In the genomic region with DNA sequence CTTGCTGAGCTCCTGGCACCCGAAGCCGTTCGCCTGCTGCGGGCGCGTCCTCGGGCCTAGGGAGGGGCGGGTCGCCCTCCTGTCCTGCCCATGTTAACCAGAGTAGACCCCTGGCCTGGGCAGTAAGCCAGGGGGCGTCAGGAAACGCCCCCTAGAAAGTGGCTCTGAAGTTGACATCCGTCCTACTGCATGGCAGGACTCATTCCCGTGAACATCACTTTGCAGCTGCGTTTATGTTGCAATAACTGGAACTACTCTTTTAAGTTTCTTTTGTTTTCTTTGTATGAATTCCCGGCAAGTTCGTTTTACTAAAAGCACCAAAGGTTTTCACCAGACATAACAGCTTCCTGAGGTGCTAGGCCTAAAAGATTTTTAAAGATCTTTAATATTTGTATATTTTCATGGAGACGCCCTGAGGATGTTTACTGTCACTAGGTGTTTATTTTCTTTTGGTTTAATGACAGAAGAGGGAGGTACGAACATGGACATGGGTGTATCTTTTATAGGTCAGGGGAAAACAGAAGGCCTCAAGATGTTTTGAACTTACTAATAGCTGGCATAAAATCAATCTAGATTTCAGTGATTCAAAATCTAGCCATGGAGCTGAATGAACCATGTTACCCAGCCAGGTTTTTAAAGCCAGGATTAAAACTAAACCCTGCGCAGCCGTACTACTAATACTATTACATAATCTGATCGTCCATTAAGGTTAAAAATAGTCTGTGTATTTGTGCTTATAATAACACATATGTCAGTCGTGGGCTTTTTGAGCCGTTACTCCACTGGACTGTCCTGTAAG, we compare ENCODE assay signal across 1 cellular context.
TF ChIP-seq lines count a peak whose summit lies in the region.

No MANE protein-coding gene starts in this region.

TF ChIP-seq in K562, 482 proteins besides CTCF, POLR2A, EP300 and RAD21 (continued from another document):
- peak in 1 of 2 experiments; percentile 16 for TF ChIP-seq AFF1 (IDR thresholded peaks at IDR 0.05; ENCODE audit: low read depth in 1 of 2, partially characterized antibody in 2 of 2)
- 0 out of 2 replicates have a peak, but pooled peaks have one; percentile 53 for TF ChIP-seq MEF2A (IDR thresholded peaks at IDR 0.05; ENCODE audit: control insufficient read depth, low read depth, low read length)
- peak; percentile 91 for TF ChIP-seq CEBPB (tag; IDR thresholded peaks at IDR 0.05)
- TF ChIP-seq FOXK2 (conservative IDR thresholded peaks at IDR 0.05 in 1 of 2, IDR thresholded peaks at IDR 0.05 in 1 of 2; ENCODE audit: low read depth in 2 of 2): 0 out of 4 replicates have a peak, but pooled peaks of 1 of the 2 experiments have one; percentile 4
- TF ChIP-seq, protein P1, sequence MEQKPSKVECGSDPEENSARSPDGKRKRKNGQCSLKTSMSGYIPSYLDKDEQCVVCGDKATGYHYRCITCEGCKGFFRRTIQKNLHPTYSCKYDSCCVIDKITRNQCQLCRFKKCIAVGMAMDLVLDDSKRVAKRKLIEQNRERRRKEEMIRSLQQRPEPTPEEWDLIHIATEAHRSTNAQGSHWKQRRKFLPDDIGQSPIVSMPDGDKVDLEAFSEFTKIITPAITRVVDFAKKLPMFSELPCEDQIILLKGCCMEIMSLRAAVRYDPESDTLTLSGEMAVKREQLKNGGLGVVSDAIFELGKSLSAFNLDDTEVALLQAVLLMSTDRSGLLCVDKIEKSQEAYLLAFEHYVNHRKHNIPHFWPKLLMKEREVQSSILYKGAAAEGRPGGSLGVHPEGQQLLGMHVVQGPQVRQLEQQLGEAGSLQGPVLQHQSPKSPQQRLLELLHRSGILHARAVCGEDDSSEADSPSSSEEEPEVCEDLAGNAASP (IDR thresholded peaks at IDR 0.05): no peak
- no peak for TF ChIP-seq TFAP4 (CRISPR knock-in tag; IDR thresholded peaks at IDR 0.05; ENCODE audit: borderline replicate concordance)
- TF ChIP-seq NBN (IDR thresholded peaks at IDR 0.05; ENCODE audit: low read depth): 0 out of 2 replicates have a peak, but pooled peaks have one; percentile 3
- TF ChIP-seq MYC (IDR thresholded peaks at IDR 0.05; ENCODE audit: low read depth, low read length): no peak
- no peak; the same call in 1 of the 2 replicates for TF ChIP-seq MYC (CRISPR knock-in tag; IDR thresholded peaks at IDR 0.05; ENCODE audit: borderline replicate concordance, low read depth)
- TF ChIP-seq, protein P2, sequence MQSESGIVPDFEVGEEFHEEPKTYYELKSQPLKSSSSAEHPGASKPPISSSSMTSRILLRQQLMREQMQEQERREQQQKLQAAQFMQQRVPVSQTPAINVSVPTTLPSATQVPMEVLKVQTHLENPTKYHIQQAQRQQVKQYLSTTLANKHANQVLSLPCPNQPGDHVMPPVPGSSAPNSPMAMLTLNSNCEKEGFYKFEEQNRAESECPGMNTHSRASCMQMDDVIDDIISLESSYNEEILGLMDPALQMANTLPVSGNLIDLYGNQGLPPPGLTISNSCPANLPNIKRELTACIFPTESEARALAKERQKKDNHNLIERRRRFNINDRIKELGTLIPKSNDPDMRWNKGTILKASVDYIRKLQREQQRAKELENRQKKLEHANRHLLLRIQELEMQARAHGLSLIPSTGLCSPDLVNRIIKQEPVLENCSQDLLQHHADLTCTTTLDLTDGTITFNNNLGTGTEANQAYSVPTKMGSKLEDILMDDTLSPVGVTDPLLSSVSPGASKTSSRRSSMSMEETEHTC (IDR thresholded peaks at IDR 0.05): no peak
